Comparison of ENCODE assay signal across 7 cellular contexts in genomic region chr7:72689344-72689743, GRCh38.
DNase-seq lines count a peak whose midpoint lies in the region; ATAC-seq, FAIRE-seq and TF ChIP-seq lines count a peak whose summit lies in the region.
"Not testable (repeated sequence)": the region's sequence is repeated elsewhere in the genome, so short reads cannot be mapped to it uniquely, and the experiment has no call there.

No MANE protein-coding gene starts in this region.

- FAIRE-seq in H1 (lab: Jason Lieb, UNC): peak; percentile 72

- not testable (repeated sequence) for H2AFZ ChIP-seq in H9 (ENCODE audit: low read length); H1 (ENCODE audit: low read length)

- TF ChIP-seq RAD21 in H1 (IDR thresholded peaks at IDR 0.05 in 1 of 2, conservative IDR thresholded peaks at IDR 0.05 in 1 of 2; ENCODE audit: low read depth in 2 of 2, low read length in 2 of 2): not testable (repeated sequence)

- not testable (repeated sequence) for H3K27me3 ChIP-seq in H9 (ENCODE audit: insufficient read depth, low read length); HUES6 (ENCODE audit: control insufficient read depth, insufficient read depth, low read length); H1 (replicated peaks in 1 of 4; ENCODE audit: control insufficient read depth in 3 of 4, extremely low read depth in 1 of 4, insufficient read depth in 3 of 4, low read length in 3 of 4); iPS-20b (ENCODE audit: insufficient read depth, low read length)

- intact Hi-C loops in natural killer cell (cut with micrococcal nuclease): not testable (repeated sequence)

- H3K4me2 ChIP-seq in H9 (ENCODE audit: insufficient read depth, insufficient read length, low read length): not testable (repeated sequence)
- 0 out of 4 replicates have a peak overlapping the region, but pooled peaks of 1 of the 2 experiments have one; percentile 8 for H3K4me2 ChIP-seq in H1 (ENCODE audit: insufficient read depth in 1 of 2, low read depth in 2 of 2, low read length in 2 of 2)

- not testable (repeated sequence) for H4K20me1 ChIP-seq in H9 (ENCODE audit: control insufficient read depth, insufficient read depth, insufficient read length); H1 (replicated peaks in 1 of 2; ENCODE audit: control insufficient read depth in 1 of 2, insufficient read depth in 2 of 2, low read length in 2 of 2)

- H3K23me2 ChIP-seq in H9 (ENCODE audit: insufficient read length, low read depth, low read length, poor library complexity, severe bottlenecking); H1 (ENCODE audit: low read depth, low read length): not testable (repeated sequence)

- not testable (repeated sequence) for H2AK5ac ChIP-seq in H9 (ENCODE audit: insufficient read length, low read length); H1 (ENCODE audit: low read depth, low read length)

- peaks cover 48 to 53% of the 10 kb centered on the region in 2 experiments for H3K4me1 Mint-ChIP-seq in H9
- peaks cover 76% of the 10 kb centered on the region for H3K4me1 Mint-ChIP-seq in WTC11
- peaks cover 27 to 45% of the 10 kb centered on the region in 2 donors for H3K4me1 Mint-ChIP-seq in natural killer cell

- CTCF ChIA-PET in WTC11 (lab: Charles Lee); H1 (lab: Charles Lee; ENCODE audit: partially characterized antibody): not testable (repeated sequence)

- H2BK15ac ChIP-seq in H9 (ENCODE audit: low read depth, low read length); H1 (ENCODE audit: low read length): not testable (repeated sequence)

- H4K8ac ChIP-seq in H9 (replicated peaks; ENCODE audit: insufficient read length, low read depth, low read length); H1 (ENCODE audit: extremely low read depth, insufficient read depth, low read length): not testable (repeated sequence)

- H3K18ac ChIP-seq in H9 (ENCODE audit: insufficient read length, low read depth, low read length); H1 (ENCODE audit: extremely low read depth, low read length): not testable (repeated sequence)

- H3K56ac ChIP-seq in H9 (ENCODE audit: insufficient read length, low read depth, low read length); H1 (replicated peaks; ENCODE audit: insufficient read length, low read depth, low read length): not testable (repeated sequence)

- not testable (repeated sequence) for H3K79me2 ChIP-seq in H9 (ENCODE audit: insufficient read depth, low read length); H1 (ENCODE audit: control insufficient read depth in 1 of 2, insufficient read depth in 2 of 2, low read length in 2 of 2)

- not testable (repeated sequence) for TF ChIP-seq CTCF in H9 (conservative IDR thresholded peaks at IDR 0.05); WTC11 (IDR thresholded peaks at IDR 0.05); H1 (IDR thresholded peaks at IDR 0.05; ENCODE audit: control extremely low read depth in 1 of 3, insufficient read depth in 1 of 3, low read depth in 1 of 3, low read length in 3 of 3); natural killer cell (IDR thresholded peaks at IDR 0.05)

- not testable (repeated sequence) for H3K36me3 ChIP-seq in HUES6 (ENCODE audit: control insufficient read depth, insufficient read depth, low read length); H1 (ENCODE audit: control insufficient read depth in 2 of 4, insufficient read depth in 4 of 4, low read length in 3 of 4); iPS-20b (ENCODE audit: insufficient read depth, low read depth, low read length)

- not testable (repeated sequence) for H4K5ac ChIP-seq in H9 (ENCODE audit: insufficient read length, low read depth, low read length); H1 (ENCODE audit: insufficient read length, low read depth, low read length)

- not testable (repeated sequence) for H4K91ac ChIP-seq in H9 (ENCODE audit: insufficient read length, low read depth, low read length)
- peak overlapping the region; percentile 89 for H4K91ac ChIP-seq in H1 (replicated peaks; ENCODE audit: insufficient read length, low read length)

- no CpG with 5 or more reads among the region's 1 CpG for WGBS in H9 (ENCODE audit: extremely low coverage, insufficient read length, low lambda C conversion rate)
- 0% methylated on average over 1 of the region's 1 CpG; no CpG with 5 or more reads in 1 of the 2 experiments for WGBS in H1 (ENCODE audit: extremely low coverage in 1 of 2, insufficient coverage in 1 of 2, insufficient read length in 1 of 2, insufficient replicate concordance in 2 of 2, low coverage in 1 of 2, low lambda C conversion rate in 2 of 2, missing lambda C conversion rate in 1 of 2), 2 experiments

- H3K9ac ChIP-seq in H9 (ENCODE audit: extremely low read depth, insufficient read length, low read length); HUES6 (ENCODE audit: low read length); H1 (replicated peaks in 1 of 4; ENCODE audit: extremely low read depth in 1 of 4, low read depth in 3 of 4, low read length in 3 of 4): not testable (repeated sequence)
- peak overlapping the region; percentile 1; the same call in 1 of the 2 replicates for H3K9ac ChIP-seq in iPS-20b (ENCODE audit: low read depth, low read length)

- not testable (repeated sequence) for H3K4ac ChIP-seq in H9 (ENCODE audit: low read depth, low read length); H1 (replicated peaks; ENCODE audit: insufficient read length, low read depth, low read length)

- peak overlapping the region in 2 of 3 experiments; percentile 82 to 89; a peak in 5 of 7 replicates for H3K27ac Mint-ChIP-seq in H9
- peak overlapping the region; percentile 91 for H3K27ac Mint-ChIP-seq in WTC11
- peak overlapping the region; percentile 73 to 78 for H3K27ac Mint-ChIP-seq in natural killer cell

- H2BK12ac ChIP-seq in H9 (ENCODE audit: insufficient read length, low read depth, low read length); H1 (ENCODE audit: low read depth, low read length): not testable (repeated sequence)

- H3K27me3 Mint-ChIP-seq in H9 (ENCODE audit: low read depth); WTC11 (ENCODE audit: low read depth); natural killer cell (ENCODE audit: low read depth in 2 of 2): not testable (repeated sequence)

- H3K36me3 Mint-ChIP-seq in H9 (ENCODE audit: insufficient read depth in 1 of 3, low read depth in 3 of 3) (peaks cover 0 to 13% (median 1%) of the 10 kb centered on the region in 3 experiments; a peak in 4 of 7 replicates), natural killer cell (peaks cover 10% of the 10 kb centered on the region)
- H3K36me3 Mint-ChIP-seq in WTC11: not testable (repeated sequence)

- TF ChIP-seq POLR2A in H1 (IDR thresholded peaks at IDR 0.05; ENCODE audit: control extremely low read depth in 1 of 2, low read depth in 2 of 2, low read length in 2 of 2): not testable (repeated sequence)

- not testable (repeated sequence) for DNase-seq in H9; WTC11 (ENCODE audit: low spot score); H1 (ENCODE audit: low read depth in 1 of 2, low spot score in 2 of 2); natural killer cell
- peak; percentile 16 to 32 for DNase-seq in lung microvascular endothelial cell (ENCODE audit: low read depth in 2 of 2)

- not testable (repeated sequence) for H3K14ac ChIP-seq in H9 (ENCODE audit: insufficient read depth, low read length); H1 (ENCODE audit: insufficient read length)

- H3K9me3 Mint-ChIP-seq in H9, WTC11, natural killer cell: not testable (repeated sequence)

- H2BK20ac ChIP-seq in H9 (ENCODE audit: low read depth, low read length, poor library complexity, severe bottlenecking): not testable (repeated sequence)
- H2BK20ac ChIP-seq in H1 (ENCODE audit: low read length): peak overlapping the region; percentile 8; the same call in 1 of the 2 replicates

- not testable (repeated sequence) for H2BK5ac ChIP-seq in H9 (ENCODE audit: insufficient read length, low read length)
- peak overlapping the region; percentile 8; the same call in 1 of the 2 replicates for H2BK5ac ChIP-seq in H1 (ENCODE audit: low read depth, low read length)

- H3K4me3 ChIP-seq in HUES6 (ENCODE audit: low read depth, low read length); H1 (ENCODE audit: extremely low read depth in 1 of 4, insufficient read depth in 2 of 4, low read depth in 3 of 4, low read length in 4 of 4); iPS-20b (ENCODE audit: low read length): not testable (repeated sequence)

- TF ChIP-seq EP300 in H1 (IDR thresholded peaks at IDR 0.05; ENCODE audit: borderline replicate concordance in 1 of 2, low read depth in 2 of 2, low read length in 2 of 2): not testable (repeated sequence)

- H3K23ac ChIP-seq in H9 (ENCODE audit: insufficient read length, low read depth, low read length); H1 (ENCODE audit: insufficient read length): not testable (repeated sequence)

- peak overlapping the region; percentile 68 for H3K27ac ChIP-seq in H9 (ENCODE audit: insufficient read length, low read depth, low read length)
- H3K27ac ChIP-seq in HUES6 (ENCODE audit: low read depth, low read length): peak overlapping the region; percentile 59; the same call in 1 of the 2 replicates
- H3K27ac ChIP-seq in H1 (ENCODE audit: low read depth, low read length); iPS-20b (ENCODE audit: low read length): not testable (repeated sequence)

- H3K9me3 ChIP-seq in H9 (ENCODE audit: control insufficient read depth, low read depth, low read length); HUES6 (ENCODE audit: control insufficient read depth, insufficient read depth, low read depth, low read length); H1 (ENCODE audit: insufficient read depth in 2 of 2, low read depth in 1 of 2, low read length in 1 of 2); iPS-20b (ENCODE audit: insufficient read depth, low read depth, low read length): not testable (repeated sequence)

- not testable (repeated sequence) for H3T11ph ChIP-seq in H9 (ENCODE audit: low read length)

- not testable (repeated sequence) for H2BK120ac ChIP-seq in H9 (ENCODE audit: low read depth, low read length, poor library complexity, severe bottlenecking)
- H2BK120ac ChIP-seq in H1 (replicated peaks; ENCODE audit: low read depth, low read length): peak overlapping the region; percentile 90

- H3K79me1 ChIP-seq in H9 (ENCODE audit: insufficient read depth, low read depth, low read length, poor library complexity, severe bottlenecking); H1 (ENCODE audit: low read depth, low read length): not testable (repeated sequence)

- H3K4me3 Mint-ChIP-seq in H9: peak overlapping the region in 1 of 2 experiments; percentile 45; a peak in 1 of 5 replicates
- H3K4me3 Mint-ChIP-seq in WTC11: not testable (repeated sequence)
- H3K4me3 Mint-ChIP-seq in natural killer cell: peak overlapping the region; percentile 13

- POLR2A ChIA-PET in WTC11 (lab: Charles Lee); H1 (lab: Charles Lee; ENCODE audit: partially characterized antibody): not testable (repeated sequence)

- not testable (repeated sequence) for H3K4me1 ChIP-seq in H9 (ENCODE audit: insufficient read depth, low read length)
- H3K4me1 ChIP-seq in HUES6 (ENCODE audit: control insufficient read depth, insufficient read depth, low read length) (peaks cover 30% of the 10 kb centered on the region), H1 (replicated peaks in 1 of 4; ENCODE audit: control insufficient read depth in 3 of 4, insufficient read depth in 4 of 4, low read length in 3 of 4) (peaks cover 0 to 12% (median 9%) of the 10 kb centered on the region in 4 experiments; a peak in 5 of 7 replicates), iPS-20b (ENCODE audit: insufficient read depth, low read length) (peaks cover 28% of the 10 kb centered on the region; the same call in 1 of the 2 replicates)

- ATAC-seq in WTC11: peak; percentile 61
- not testable (repeated sequence) for ATAC-seq in natural killer cell
